ENCODE assay signal across 15 cellular contexts in the genomic region with DNA sequence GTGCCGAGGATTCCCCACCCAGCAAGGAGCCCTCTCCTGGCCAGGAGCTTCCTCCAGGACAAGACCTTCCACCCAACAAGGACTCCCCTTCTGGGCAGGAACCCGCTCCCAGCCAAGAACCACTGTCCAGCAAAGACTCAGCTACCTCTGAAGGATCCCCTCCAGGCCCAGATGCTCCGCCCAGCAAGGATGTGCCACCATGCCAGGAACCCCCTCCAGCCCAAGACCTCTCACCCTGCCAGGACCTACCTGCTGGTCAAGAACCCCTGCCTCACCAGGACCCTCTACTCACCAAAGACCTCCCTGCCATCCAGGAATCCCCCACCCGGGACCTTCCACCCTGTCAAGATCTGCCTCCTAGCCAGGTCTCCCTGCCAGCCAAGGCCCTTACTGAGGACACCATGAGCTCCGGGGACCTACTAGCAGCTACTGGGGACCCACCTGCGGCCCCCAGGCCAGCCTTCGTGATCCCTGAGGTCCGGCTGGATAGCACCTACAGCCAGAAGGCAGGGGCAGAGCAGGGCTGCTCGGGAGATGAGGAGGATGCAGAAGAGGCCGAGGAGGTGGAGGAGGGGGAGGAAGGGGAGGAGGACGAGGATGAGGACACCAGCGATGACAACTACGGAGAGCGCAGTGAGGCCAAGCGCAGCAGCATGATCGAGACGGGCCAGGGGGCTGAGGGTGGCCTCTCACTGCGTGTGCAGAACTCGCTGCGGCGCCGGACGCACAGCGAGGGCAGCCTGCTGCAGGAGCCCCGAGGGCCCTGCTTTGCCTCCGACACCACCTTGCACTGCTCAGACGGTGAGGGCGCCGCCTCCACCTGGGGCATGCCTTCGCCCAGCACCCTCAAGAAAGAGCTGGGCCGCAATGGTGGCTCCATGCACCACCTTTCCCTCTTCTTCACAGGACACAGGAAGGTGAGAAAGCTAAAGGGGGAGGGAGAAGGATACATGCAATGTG.
A peak's percentile ranks its signal among the peaks of the same experiment; 100 is the strongest.
DNase-seq lines count a peak whose midpoint lies in the region; ATAC-seq and TF ChIP-seq lines count a peak whose summit lies in the region.
"Had no signal": no experiment of that assay in that cellular context is flagged by ENCODE, and none has a peak within 500 bp of the region (broad histone marks: within the 10 kb centered on the region; RNA-seq: fewer than 3 reads in every experiment).

No MANE protein-coding gene starts in this region.

- POLR2A ChIA-PET in CD4-positive, alpha-beta memory T cell (lab: Charles Lee; ENCODE audit: partially characterized antibody): interaction anchor here (0.6 to 8.7 kb wide), 3 partner anchors 66 to 345 kb away, joined by 3 to 342 read pairs (median 3); no protein-coding TSS in a partner anchor

- intact Hi-C loops in CD4-positive, alpha-beta memory T cell (cut with micrococcal nuclease): loop anchor here (2.0 kb wide), 1 partner anchor 137 kb away; no protein-coding TSS in a partner anchor
- intact Hi-C loops in body of pancreas (cut with DNase I) (no loop called here), natural killer cell (cut with micrococcal nuclease) (no loop called here)

- DNase-seq in CD4-positive, alpha-beta memory T cell: no peak
- DNase-seq in HFFc6 (no peak), body of pancreas (no peak), natural killer cell (no peak), activated gamma-delta T cell (lab: John Stamatoyannopoulos, UW) (no peak)
- DNase-seq in stimulated activated naive CD4-positive, alpha-beta T cell treated with Interleukin-2 at 50 U/mL for 16 hours (lab: John Stamatoyannopoulos, UW): no peak
- DNase-seq in activated effector memory CD4-positive, alpha-beta T cell treated with anti-CD3 and anti-CD28 coated beads, Interleukin-2, amount 50 U/mL, for 16 hours: no peak
- DNase-seq: activated CD4-positive, alpha-beta T cell treated with anti-CD3 and anti-CD28 coated beads for 4 hours; dermis blood vessel endothelial cell; IMR-90; left colon; NCI-H1048; testis had no signal

- H3K9me3 ChIP-seq in CD4-positive, alpha-beta memory T cell (ENCODE audit: control insufficient read depth in 1 of 2, low read length in 2 of 2): no peaks in the 10 kb centered on the region
- H3K9me3 ChIP-seq in body of pancreas: no peaks in the 10 kb centered on the region
- H3K9me3 ChIP-seq: testis had no signal

- no peaks in the 10 kb centered on the region for H3K27me3 ChIP-seq in CD4-positive, alpha-beta memory T cell (ENCODE audit: insufficient read depth, low read length)
- no peaks in the 10 kb centered on the region for H3K27me3 ChIP-seq in body of pancreas
- H3K27me3 ChIP-seq: hepatocyte, testis had no signal

- peaks cover 12% of the 10 kb centered on the region for H3K36me3 ChIP-seq in CD4-positive, alpha-beta memory T cell (ENCODE audit: insufficient read depth, low read length)
- peaks cover 0 to 8% of the 10 kb centered on the region in 2 donors for H3K36me3 ChIP-seq in body of pancreas (replicated peaks in 1 of 2; ENCODE audit: insufficient read depth in 1 of 2, low read depth in 2 of 2)

- H3K27ac Mint-ChIP-seq in CD4-positive, alpha-beta memory T cell: peak overlapping the region; percentile 19 to 98 (median 70)
- H3K27ac Mint-ChIP-seq in HFFc6 (peak overlapping the region; percentile 24; the same call in 1 of the 2 replicates), natural killer cell (peak overlapping the region; percentile 92 to 93)
- H3K27ac Mint-ChIP-seq: B cell had no signal

- H3K4me1 Mint-ChIP-seq in CD4-positive, alpha-beta memory T cell: peaks cover 48 to 87% (median 69%) of the 10 kb centered on the region in 4 donors
- H3K4me1 Mint-ChIP-seq in HFFc6 (ENCODE audit: low read depth) (peaks cover 43% of the 10 kb centered on the region), natural killer cell (peaks cover 81 to 94% of the 10 kb centered on the region in 2 donors)

- ATAC-seq in body of pancreas (no peak), natural killer cell (no peak)
- ATAC-seq: left colon had no signal

- H3K4me3 Mint-ChIP-seq in CD4-positive, alpha-beta memory T cell: peak overlapping the region in 1 of 8 donors; percentile 20
- H3K4me3 Mint-ChIP-seq in HFFc6 (no peak overlapping the region), natural killer cell (no peak overlapping the region)
- H3K4me3 Mint-ChIP-seq: B cell had no signal

- WGBS in body of pancreas, 2 donors: 95 to 96% methylated on average over 30 of the region's 31 CpGs

- TF ChIP-seq POLR2A in body of pancreas (IDR thresholded peaks at IDR 0.05): no peak

- no peak overlapping the region for H3K4me3 ChIP-seq in CD4-positive, alpha-beta memory T cell (ENCODE audit: low read length in 2 of 2)
- H3K4me3 ChIP-seq in body of pancreas: no peak overlapping the region
- H3K4me3 ChIP-seq: hepatocyte, testis had no signal

- TF ChIP-seq CTCF in HFFc6 (IDR thresholded peaks at IDR 0.05): no peak
- TF ChIP-seq CTCF in body of pancreas (IDR thresholded peaks at IDR 0.05): no peak
- no peak for TF ChIP-seq CTCF in natural killer cell (IDR thresholded peaks at IDR 0.05)

- H3K27me3 Mint-ChIP-seq in CD4-positive, alpha-beta memory T cell: no peaks in the 10 kb centered on the region
- no peaks in the 10 kb centered on the region; the same call in 1 of the 2 replicates for H3K27me3 Mint-ChIP-seq in HFFc6 (ENCODE audit: insufficient read depth)
- no peaks in the 10 kb centered on the region for H3K27me3 Mint-ChIP-seq in natural killer cell (ENCODE audit: low read depth in 2 of 2)
- H3K27me3 Mint-ChIP-seq: B cell had no signal

- peaks cover 32 to 54% of the 10 kb centered on the region in 2 donors for H3K36me3 Mint-ChIP-seq in CD4-positive, alpha-beta memory T cell
- H3K36me3 Mint-ChIP-seq in HFFc6 (ENCODE audit: low read depth) (no peaks in the 10 kb centered on the region; the same call in 1 of the 2 replicates), natural killer cell (no peaks in the 10 kb centered on the region)

- no peak overlapping the region for H3K27ac ChIP-seq in CD4-positive, alpha-beta memory T cell (ENCODE audit: low read depth, low read length)
- peak overlapping the region; percentile 89 to 96 (median 94) for H3K27ac ChIP-seq in body of pancreas
- H3K27ac ChIP-seq: hepatocyte had no signal

- H3K9me3 Mint-ChIP-seq in CD4-positive, alpha-beta memory T cell: peaks cover 0 to 3% (median 0%) of the 10 kb centered on the region in 8 donors
- H3K9me3 Mint-ChIP-seq in HFFc6 (no peaks in the 10 kb centered on the region), natural killer cell (no peaks in the 10 kb centered on the region)

- CTCF ChIA-PET in CD4-positive, alpha-beta memory T cell (lab: Charles Lee; ENCODE audit: partially characterized antibody): interaction anchor here (1.0 to 17.1 kb wide), 10 partner anchors 6 to 309 kb away, joined by 3 to 322 read pairs (median 14); partner anchors contain the start of genes CDC26 and PRPF4

- H3K4me1 ChIP-seq in CD4-positive, alpha-beta memory T cell (ENCODE audit: insufficient read depth, low read length): peaks cover 55% of the 10 kb centered on the region
- peaks cover 94% of the 10 kb centered on the region for H3K4me1 ChIP-seq in body of pancreas

Comparison
In these comparisons a context has a peak if more than half of its experiments do, and no peak if none do; other contexts are left out.
1. H3K27ac Mint-ChIP-seq: peak in every context shown above with its lines; median percentile 92 in natural killer cell; 70 in CD4-positive, alpha-beta memory T cell; 24 in HFFc6.